ENCODE assay signal across 23 cellular contexts in genomic region chr20:43766395-43766794, GRCh38. TPM values are rescaled to one million over a fixed set of nuclear protein-coding genes. Genes with fewer than 3 reads are reported as not detected.
DNase-seq lines count a peak whose midpoint lies in the region; ATAC-seq and TF ChIP-seq lines count a peak whose summit lies in the region.
"Had no signal": no experiment of that assay in that cellular context is flagged by ENCODE, and none has a peak within 500 bp of the region (broad histone marks: within the 10 kb centered on the region; RNA-seq: fewer than 3 reads in every experiment).

No MANE protein-coding gene starts in this region.

- peak overlapping the region; percentile 27 for H3K14ac ChIP-seq in neuronal stem cell (ENCODE audit: low read length)

- no peak overlapping the region for H3K4ac ChIP-seq in neuronal stem cell (ENCODE audit: low read length)

- peak overlapping the region; percentile 4 for H2BK15ac ChIP-seq in neuronal stem cell (ENCODE audit: low read length)

- H4K8ac ChIP-seq in neuronal stem cell (ENCODE audit: low read depth, low read length), result no peak overlapping the region

- H3K27me3 ChIP-seq in heart left ventricle, result peaks cover 0 to 14% (median 2%) of the 10 kb centered on the region in 9 donors
- peaks cover 0 to 6% (median 0%) of the 10 kb centered on the region in 3 experiments for H3K27me3 ChIP-seq in neuronal stem cell (ENCODE audit: control insufficient read depth in 3 of 3, insufficient read depth in 3 of 3, low read depth in 1 of 3, low read length in 3 of 3)
- H3K27me3 ChIP-seq: ascending aorta had no signal

- no peak for TF ChIP-seq POLR2A in heart left ventricle (IDR thresholded peaks at IDR 0.05)

- peak; percentile 87 to 95 (median 94) for ATAC-seq in heart left ventricle
- no peak for ATAC-seq in HG03045 (IDR thresholded peaks at IDR 0.05; ENCODE audit: unreplicated experiment)
- ATAC-seq in HG03159 (IDR thresholded peaks at IDR 0.05; ENCODE audit: unreplicated experiment), result no peak
- no peak for ATAC-seq in stimulated activated naive CD8-positive, alpha-beta T cell treated with anti-CD3 and anti-CD28 coated beads, Interleukin-15, Interleukin-2, amounts not matched to agents 100 U/mL and 50 U/mL, for 24 hours
- ATAC-seq: activated CD4-positive, alpha-beta T cell treated with anti-CD3 and anti-CD28 coated beads for 36 hours had no signal

- H2BK5ac ChIP-seq in neuronal stem cell (ENCODE audit: low read length), result no peak overlapping the region

- WGBS in heart left ventricle, 4 donors, result 36 to 58% (median 38%) methylated on average over 6 of the region's 6 CpGs
- WGBS in neuronal stem cell (ENCODE audit: extremely low coverage in 2 of 2, insufficient read length in 2 of 2, insufficient replicate concordance in 1 of 2), 2 donors, result no CpG with 5 or more reads among the region's 6 CpGs

- H3K79me1 ChIP-seq in neuronal stem cell (ENCODE audit: low read depth, low read length), result no peaks in the 10 kb centered on the region

- no peaks in the 10 kb centered on the region for H3K36me3 ChIP-seq in heart left ventricle
- H3K36me3 ChIP-seq in neuronal stem cell (replicated peaks in 1 of 2; ENCODE audit: control insufficient read depth in 2 of 2, insufficient read depth in 2 of 2, low read length in 2 of 2), result no peaks in the 10 kb centered on the region
- H3K36me3 ChIP-seq: ascending aorta, HAP-1 had no signal

- H3K9me3 ChIP-seq in heart left ventricle (no peaks in the 10 kb centered on the region), neuronal stem cell (replicated peaks in 1 of 2; ENCODE audit: control insufficient read depth in 2 of 2, insufficient read depth in 1 of 2, low read depth in 1 of 2, low read length in 2 of 2) (no peaks in the 10 kb centered on the region)
- H3K9me3 ChIP-seq: ascending aorta, HAP-1 had no signal

- peak overlapping the region; percentile 41 for H4K91ac ChIP-seq in neuronal stem cell (ENCODE audit: low read depth, low read length, poor library complexity)

- peak; percentile 95 for DNase-seq in G401 (ENCODE audit: low spot score)
- peak; percentile 56 for DNase-seq in astrocyte of the hippocampus (ENCODE audit: low read depth, low spot score)
- peak; percentile 50 to 85 (median 77) for DNase-seq in heart left ventricle
- no peak for DNase-seq in neuronal stem cell (ENCODE audit: low spot score)
- no peak for DNase-seq in NCI-H1048 (lab: John Stamatoyannopoulos, UW)
- no peak for DNase-seq in stimulated activated naive CD8-positive, alpha-beta T cell treated with anti-CD3 and anti-CD28 coated beads, Interleukin-15, Interleukin-2, amounts not matched to agents 100 U/mL and 50 U/mL, for 24 hours
- DNase-seq: ACHN; activated CD4-positive, alpha-beta T cell treated with anti-CD3 and anti-CD28 coated beads for 36 hours; activated CD8-positive, alpha-beta memory T cell treated with anti-CD3 and anti-CD28 coated beads, Interleukin-2, amount 50 U/mL, for 4 hours; activated gamma-delta T cell treated with Interleukin-2 at 50 U/mL for 16 hours; CD4-positive, CD25-positive, alpha-beta regulatory T cell; naive B cell; NCI-H1436 treated with DMSO at 0.1 percent for 48 hours; NK-92 treated with Interleukin-12 subunit alpha and Interleukin-12 subunit beta, amount 100 ng/mL, for 24 hours; stimulated activated CD4-positive, alpha-beta T cell treated with anti-CD3 and anti-CD28 coated beads, Interleukin-15, amount 100 ng/mL, for 24 hours; stimulated activated naive CD4-positive, alpha-beta T cell had no signal

- H2AK5ac ChIP-seq in neuronal stem cell (ENCODE audit: low read depth, low read length), result peak overlapping the region; percentile 93

- no peak overlapping the region for H3K9ac ChIP-seq in neuronal stem cell (ENCODE audit: low read depth, low read length, poor library complexity)

- no peak overlapping the region for H3K27ac ChIP-seq in heart left ventricle
- no peak overlapping the region for H3K27ac ChIP-seq in neuronal stem cell (replicated peaks; ENCODE audit: low read length)
- H3K27ac ChIP-seq: ascending aorta had no signal

- peak overlapping the region; percentile 6 for H2BK120ac ChIP-seq in neuronal stem cell (ENCODE audit: low read depth, low read length)

- no peak for TF ChIP-seq CTCF in heart left ventricle (IDR thresholded peaks at IDR 0.05)

- no peak overlapping the region for H3K23ac ChIP-seq in neuronal stem cell (ENCODE audit: low read depth, low read length, poor library complexity)

- in situ Hi-C loops in G401 (cut with HindIII; ENCODE audit: low sequenced_read_pairs), result no loop called here

- no peak overlapping the region for H2BK12ac ChIP-seq in neuronal stem cell (ENCODE audit: low read length)

- H3K18ac ChIP-seq in neuronal stem cell (ENCODE audit: low read length), result peak overlapping the region; percentile 84

- H3K4me2 ChIP-seq in neuronal stem cell (ENCODE audit: insufficient read depth, low read length, poor library complexity, severe bottlenecking), result no peak overlapping the region

- no peak overlapping the region for H3K4me3 ChIP-seq in heart left ventricle
- H3K4me3 ChIP-seq in neuronal stem cell (ENCODE audit: low read length in 2 of 2), result peak overlapping the region in 1 of 2 donors; percentile 3
- H3K4me3 ChIP-seq: ascending aorta, HAP-1 had no signal

- peaks cover 0 to 18% (median 0%) of the 10 kb centered on the region in 12 donors for H3K4me1 ChIP-seq in heart left ventricle
- H3K4me1 ChIP-seq in neuronal stem cell (ENCODE audit: control insufficient read depth in 2 of 2, insufficient read depth in 1 of 2, low read depth in 1 of 2, low read length in 2 of 2), result peaks cover 17 to 27% of the 10 kb centered on the region in 2 donors
- H3K4me1 ChIP-seq: HAP-1 had no signal

- intact Hi-C loops in heart left ventricle (cut with DNase I), result loop anchor here in 2 of 10 donors (5.0 kb wide), 2 partner anchors 76 to 311 kb away; no protein-coding TSS in a partner anchor

- H2AFZ ChIP-seq in neuronal stem cell (ENCODE audit: low read length), result peak overlapping the region; percentile 69

RNA-seq across cellular contexts. Expression of gene GTSF1L, which starts 39.6 kb away (rescaled TPM):
- not detected in 2 replicates for total RNA-seq in G401 (2014; rRNA removed; shearing (Covaris generic))
- not detected for total RNA-seq in heart left ventricle
- not detected for polyA plus RNA-seq in heart left ventricle
- not detected for polyA plus RNA-seq in neuronal stem cell (2013, experiment 1 of 2)
- polyA plus RNA-seq in neuronal stem cell (2013, experiment 2 of 2), result not detected
- total RNA-seq: ascending aorta, epithelial cell of proximal tubule, glomerular endothelial cell, lung microvascular endothelial cell had no signal

Comparison
In these comparisons a context has a peak if more than half of its experiments do, and no peak if none do; other contexts are left out.
1. DNase-seq: peak in G401 (single experiment), astrocyte of the hippocampus (single experiment) and heart left ventricle (5 of 5); none in neuronal stem cell (single experiment), NCI-H1048 (single experiment) and stimulated activated naive CD8-positive, alpha-beta T cell treated with anti-CD3 and anti-CD28 coated beads, Interleukin-15, Interleukin-2, amounts not matched to agents 100 U/mL and 50 U/mL, for 24 hours (single experiment).
2. ATAC-seq: peak in heart left ventricle (4 of 4); none in HG03045 (single experiment), HG03159 (single experiment) and stimulated activated naive CD8-positive, alpha-beta T cell treated with anti-CD3 and anti-CD28 coated beads, Interleukin-15, Interleukin-2, amounts not matched to agents 100 U/mL and 50 U/mL, for 24 hours (single experiment).